ENCODE assay signal across 1 cellular context in the genomic region with DNA sequence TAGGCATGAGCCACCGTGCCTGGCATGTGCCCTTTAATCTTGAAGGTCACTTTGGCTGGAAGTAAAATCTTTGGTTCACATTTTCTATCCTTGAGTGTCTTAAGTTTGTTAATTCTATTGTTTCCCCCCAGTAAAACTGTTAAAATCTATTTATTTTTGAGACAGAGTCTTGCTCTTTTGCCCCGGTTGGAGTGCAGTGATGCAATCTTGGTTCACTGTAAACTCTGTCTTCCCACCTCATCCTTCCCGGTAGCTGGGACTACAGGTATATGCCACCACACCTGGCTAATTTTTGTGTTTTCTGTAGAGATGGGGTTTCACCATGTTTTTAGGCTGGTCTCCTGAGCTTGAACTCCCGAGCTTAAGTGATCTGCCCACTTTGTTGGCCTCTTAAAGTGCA.
TF ChIP-seq lines count a peak whose summit lies in the region.

No MANE protein-coding gene starts in this region.

TF ChIP-seq in GM23338, 12 proteins besides CTCF, POLR2A, EP300 and RAD21 (continued from another document):
- TF ChIP-seq, protein P1, sequence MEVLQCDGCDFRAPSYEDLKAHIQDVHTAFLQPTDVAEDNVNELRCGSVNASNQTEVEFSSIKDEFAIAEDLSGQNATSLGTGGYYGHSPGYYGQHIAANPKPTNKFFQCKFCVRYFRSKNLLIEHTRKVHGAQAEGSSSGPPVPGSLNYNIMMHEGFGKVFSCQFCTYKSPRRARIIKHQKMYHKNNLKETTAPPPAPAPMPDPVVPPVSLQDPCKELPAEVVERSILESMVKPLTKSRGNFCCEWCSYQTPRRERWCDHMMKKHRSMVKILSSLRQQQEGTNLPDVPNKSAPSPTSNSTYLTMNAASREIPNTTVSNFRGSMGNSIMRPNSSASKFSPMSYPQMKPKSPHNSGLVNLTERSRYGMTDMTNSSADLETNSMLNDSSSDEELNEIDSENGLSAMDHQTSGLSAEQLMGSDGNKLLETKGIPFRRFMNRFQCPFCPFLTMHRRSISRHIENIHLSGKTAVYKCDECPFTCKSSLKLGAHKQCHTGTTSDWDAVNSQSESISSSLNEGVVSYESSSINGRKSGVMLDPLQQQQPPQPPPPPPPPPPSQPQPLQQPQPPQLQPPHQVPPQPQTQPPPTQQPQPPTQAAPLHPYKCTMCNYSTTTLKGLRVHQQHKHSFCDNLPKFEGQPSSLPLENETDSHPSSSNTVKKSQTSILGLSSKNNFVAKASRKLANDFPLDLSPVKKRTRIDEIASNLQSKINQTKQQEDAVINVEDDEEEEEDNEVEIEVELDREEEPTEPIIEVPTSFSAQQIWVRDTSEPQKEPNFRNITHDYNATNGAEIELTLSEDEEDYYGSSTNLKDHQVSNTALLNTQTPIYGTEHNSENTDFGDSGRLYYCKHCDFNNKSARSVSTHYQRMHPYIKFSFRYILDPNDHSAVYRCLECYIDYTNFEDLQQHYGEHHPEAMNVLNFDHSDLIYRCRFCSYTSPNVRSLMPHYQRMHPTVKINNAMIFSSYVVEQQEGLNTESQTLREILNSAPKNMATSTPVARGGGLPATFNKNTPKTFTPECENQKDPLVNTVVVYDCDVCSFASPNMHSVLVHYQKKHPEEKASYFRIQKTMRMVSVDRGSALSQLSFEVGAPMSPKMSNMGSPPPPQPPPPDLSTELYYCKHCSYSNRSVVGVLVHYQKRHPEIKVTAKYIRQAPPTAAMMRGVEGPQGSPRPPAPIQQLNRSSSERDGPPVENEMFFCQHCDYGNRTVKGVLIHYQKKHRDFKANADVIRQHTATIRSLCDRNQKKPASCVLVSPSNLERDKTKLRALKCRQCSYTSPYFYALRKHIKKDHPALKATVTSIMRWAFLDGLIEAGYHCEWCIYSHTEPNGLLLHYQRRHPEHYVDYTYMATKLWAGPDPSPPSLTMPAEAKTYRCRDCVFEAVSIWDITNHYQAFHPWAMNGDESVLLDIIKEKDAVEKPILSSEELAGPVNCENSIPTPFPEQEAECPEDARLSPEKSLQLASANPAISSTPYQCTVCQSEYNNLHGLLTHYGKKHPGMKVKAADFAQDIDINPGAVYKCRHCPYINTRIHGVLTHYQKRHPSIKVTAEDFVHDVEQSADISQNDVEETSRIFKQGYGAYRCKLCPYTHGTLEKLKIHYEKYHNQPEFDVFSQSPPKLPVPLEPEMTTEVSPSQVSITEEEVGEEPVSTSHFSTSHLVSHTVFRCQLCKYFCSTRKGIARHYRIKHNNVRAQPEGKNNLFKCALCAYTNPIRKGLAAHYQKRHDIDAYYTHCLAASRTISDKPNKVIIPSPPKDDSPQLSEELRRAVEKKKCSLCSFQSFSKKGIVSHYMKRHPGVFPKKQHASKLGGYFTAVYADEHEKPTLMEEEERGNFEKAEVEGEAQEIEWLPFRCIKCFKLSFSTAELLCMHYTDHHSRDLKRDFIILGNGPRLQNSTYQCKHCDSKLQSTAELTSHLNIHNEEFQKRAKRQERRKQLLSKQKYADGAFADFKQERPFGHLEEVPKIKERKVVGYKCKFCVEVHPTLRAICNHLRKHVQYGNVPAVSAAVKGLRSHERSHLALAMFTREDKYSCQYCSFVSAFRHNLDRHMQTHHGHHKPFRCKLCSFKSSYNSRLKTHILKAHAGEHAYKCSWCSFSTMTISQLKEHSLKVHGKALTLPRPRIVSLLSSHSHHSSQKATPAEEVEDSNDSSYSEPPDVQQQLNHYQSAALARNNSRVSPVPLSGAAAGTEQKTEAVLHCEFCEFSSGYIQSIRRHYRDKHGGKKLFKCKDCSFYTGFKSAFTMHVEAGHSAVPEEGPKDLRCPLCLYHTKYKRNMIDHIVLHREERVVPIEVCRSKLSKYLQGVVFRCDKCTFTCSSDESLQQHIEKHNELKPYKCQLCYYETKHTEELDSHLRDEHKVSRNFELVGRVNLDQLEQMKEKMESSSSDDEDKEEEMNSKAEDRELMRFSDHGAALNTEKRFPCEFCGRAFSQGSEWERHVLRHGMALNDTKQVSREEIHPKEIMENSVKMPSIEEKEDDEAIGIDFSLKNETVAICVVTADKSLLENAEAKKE (CRISPR knock-in tag; IDR thresholded peaks at IDR 0.05) = no peak
- TF ChIP-seq POLR2AphosphoS5 (IDR thresholded peaks at IDR 0.05; ENCODE audit: low read depth) (no peak), ZNF114 (CRISPR knock-in tag; IDR thresholded peaks at IDR 0.05) (no peak), EZH2phosphoT487 (IDR thresholded peaks at IDR 0.05; ENCODE audit: unreplicated experiment) (no peak), CREB1 (CRISPR knock-in tag; IDR thresholded peaks at IDR 0.05; ENCODE audit: low read depth) (no peak), ZNF331 (CRISPR knock-in tag; IDR thresholded peaks at IDR 0.05; ENCODE audit: low read depth) (no peak), JUNB (IDR thresholded peaks at IDR 0.05; ENCODE audit: unreplicated experiment) (no peak)
- TF ChIP-seq, protein P2, sequence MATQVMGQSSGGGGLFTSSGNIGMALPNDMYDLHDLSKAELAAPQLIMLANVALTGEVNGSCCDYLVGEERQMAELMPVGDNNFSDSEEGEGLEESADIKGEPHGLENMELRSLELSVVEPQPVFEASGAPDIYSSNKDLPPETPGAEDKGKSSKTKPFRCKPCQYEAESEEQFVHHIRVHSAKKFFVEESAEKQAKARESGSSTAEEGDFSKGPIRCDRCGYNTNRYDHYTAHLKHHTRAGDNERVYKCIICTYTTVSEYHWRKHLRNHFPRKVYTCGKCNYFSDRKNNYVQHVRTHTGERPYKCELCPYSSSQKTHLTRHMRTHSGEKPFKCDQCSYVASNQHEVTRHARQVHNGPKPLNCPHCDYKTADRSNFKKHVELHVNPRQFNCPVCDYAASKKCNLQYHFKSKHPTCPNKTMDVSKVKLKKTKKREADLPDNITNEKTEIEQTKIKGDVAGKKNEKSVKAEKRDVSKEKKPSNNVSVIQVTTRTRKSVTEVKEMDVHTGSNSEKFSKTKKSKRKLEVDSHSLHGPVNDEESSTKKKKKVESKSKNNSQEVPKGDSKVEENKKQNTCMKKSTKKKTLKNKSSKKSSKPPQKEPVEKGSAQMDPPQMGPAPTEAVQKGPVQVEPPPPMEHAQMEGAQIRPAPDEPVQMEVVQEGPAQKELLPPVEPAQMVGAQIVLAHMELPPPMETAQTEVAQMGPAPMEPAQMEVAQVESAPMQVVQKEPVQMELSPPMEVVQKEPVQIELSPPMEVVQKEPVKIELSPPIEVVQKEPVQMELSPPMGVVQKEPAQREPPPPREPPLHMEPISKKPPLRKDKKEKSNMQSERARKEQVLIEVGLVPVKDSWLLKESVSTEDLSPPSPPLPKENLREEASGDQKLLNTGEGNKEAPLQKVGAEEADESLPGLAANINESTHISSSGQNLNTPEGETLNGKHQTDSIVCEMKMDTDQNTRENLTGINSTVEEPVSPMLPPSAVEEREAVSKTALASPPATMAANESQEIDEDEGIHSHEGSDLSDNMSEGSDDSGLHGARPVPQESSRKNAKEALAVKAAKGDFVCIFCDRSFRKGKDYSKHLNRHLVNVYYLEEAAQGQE (IDR thresholded peaks at IDR 0.05; ENCODE audit: unreplicated experiment) = no peak
- TF ChIP-seq, protein P3, sequence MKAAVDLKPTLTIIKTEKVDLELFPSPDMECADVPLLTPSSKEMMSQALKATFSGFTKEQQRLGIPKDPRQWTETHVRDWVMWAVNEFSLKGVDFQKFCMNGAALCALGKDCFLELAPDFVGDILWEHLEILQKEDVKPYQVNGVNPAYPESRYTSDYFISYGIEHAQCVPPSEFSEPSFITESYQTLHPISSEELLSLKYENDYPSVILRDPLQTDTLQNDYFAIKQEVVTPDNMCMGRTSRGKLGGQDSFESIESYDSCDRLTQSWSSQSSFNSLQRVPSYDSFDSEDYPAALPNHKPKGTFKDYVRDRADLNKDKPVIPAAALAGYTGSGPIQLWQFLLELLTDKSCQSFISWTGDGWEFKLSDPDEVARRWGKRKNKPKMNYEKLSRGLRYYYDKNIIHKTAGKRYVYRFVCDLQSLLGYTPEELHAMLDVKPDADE (IDR thresholded peaks at IDR 0.05) = no peak
